In genomic region chr6:161331402-161332081, GRCh38 we compare ENCODE assay signal across 6 cellular contexts. TPM values are rescaled to one million over a fixed set of nuclear protein-coding genes. Genes with fewer than 3 reads are reported as not detected.
DNase-seq lines count a peak whose midpoint lies in the region; ATAC-seq, FAIRE-seq and TF ChIP-seq lines count a peak whose summit lies in the region.
"Not testable (repeated sequence)": the region's sequence is repeated elsewhere in the genome, so short reads cannot be mapped to it uniquely, and the experiment has no call there.

No MANE protein-coding gene starts in this region.

- H3K27ac Mint-ChIP-seq in T-helper 17 cell, result peak overlapping the region; percentile 41

- not testable (repeated sequence) for H3K4me1 ChIP-seq in prostate gland (replicated peaks)

- H3K36me3 Mint-ChIP-seq in T-helper 17 cell (ENCODE audit: low read depth), result not testable (repeated sequence)

- ATAC-seq in T-helper 17 cell, result not testable (repeated sequence)
- ATAC-seq in left colon, result peak; percentile 91

- H3K27ac ChIP-seq in C4-2B (peak overlapping the region; percentile 52; the same call in 1 of the 2 replicates), epithelial cell of prostate (peak overlapping the region; percentile 77)
- not testable (repeated sequence) for H3K27ac ChIP-seq in prostate gland

- not testable (repeated sequence) for H3K9me3 ChIP-seq in T-helper 17 cell (ENCODE audit: control insufficient read depth, low read length, poor library complexity, severe bottlenecking); prostate gland

- not testable (repeated sequence) for DNase-seq in T-helper 17 cell; epithelial cell of prostate (ENCODE audit: low read depth, low spot score); left colon
- DNase-seq in bronchial epithelial cell (ENCODE audit: low read depth) (peak; percentile 55), prostate gland (ENCODE audit: low spot score) (peak; percentile 12)

- not testable (repeated sequence) for H3K27me3 ChIP-seq in bronchial epithelial cell (ENCODE audit: control insufficient read depth, insufficient read depth, low read length); prostate gland (replicated peaks; ENCODE audit: insufficient read depth)

- 52% methylated on average over 4 of the region's 4 CpGs for WGBS in prostate gland

- TF ChIP-seq CTCF in C4-2B (conservative IDR thresholded peaks at IDR 0.05); bronchial epithelial cell (IDR thresholded peaks at IDR 0.05; ENCODE audit: insufficient read depth, low read length, severe bottlenecking); prostate gland (IDR thresholded peaks at IDR 0.05): not testable (repeated sequence)

- H3K27me3 Mint-ChIP-seq in T-helper 17 cell, result not testable (repeated sequence)

- not testable (repeated sequence) for FAIRE-seq in bronchial epithelial cell (lab: Jason Lieb, UNC)

- intact Hi-C loops in left colon (cut with DNase I, micrococcal nuclease); prostate gland (cut with DNase I): not testable (repeated sequence)

- not testable (repeated sequence) for H3K4me1 Mint-ChIP-seq in T-helper 17 cell

- not testable (repeated sequence) for H3K36me3 ChIP-seq in bronchial epithelial cell (ENCODE audit: control insufficient read depth, insufficient read depth, low read length); prostate gland

- TF ChIP-seq POLR2A in prostate gland (IDR thresholded peaks at IDR 0.05), result not testable (repeated sequence)

- H3K4me3 ChIP-seq in bronchial epithelial cell (ENCODE audit: low read depth, low read length); prostate gland: not testable (repeated sequence)

- H3K4me3 Mint-ChIP-seq in T-helper 17 cell, result not testable (repeated sequence)

RNA-seq across cellular contexts. Expression of gene AGPAT4, which starts 57.7 kb away (rescaled TPM):
- 10 to 100 TPM; 15.9 to 19.2 TPM for total RNA-seq in T-helper 17 cell
- 2.6 and 4.9 TPM in 2 replicates for total RNA-seq in bronchial epithelial cell
- 1 to 10 TPM; 9.5 to 9.8 TPM for total RNA-seq in left colon
- 1 to 10 TPM; 1.7 to 4.2 TPM for total RNA-seq in prostate gland
